In the genomic region with DNA sequence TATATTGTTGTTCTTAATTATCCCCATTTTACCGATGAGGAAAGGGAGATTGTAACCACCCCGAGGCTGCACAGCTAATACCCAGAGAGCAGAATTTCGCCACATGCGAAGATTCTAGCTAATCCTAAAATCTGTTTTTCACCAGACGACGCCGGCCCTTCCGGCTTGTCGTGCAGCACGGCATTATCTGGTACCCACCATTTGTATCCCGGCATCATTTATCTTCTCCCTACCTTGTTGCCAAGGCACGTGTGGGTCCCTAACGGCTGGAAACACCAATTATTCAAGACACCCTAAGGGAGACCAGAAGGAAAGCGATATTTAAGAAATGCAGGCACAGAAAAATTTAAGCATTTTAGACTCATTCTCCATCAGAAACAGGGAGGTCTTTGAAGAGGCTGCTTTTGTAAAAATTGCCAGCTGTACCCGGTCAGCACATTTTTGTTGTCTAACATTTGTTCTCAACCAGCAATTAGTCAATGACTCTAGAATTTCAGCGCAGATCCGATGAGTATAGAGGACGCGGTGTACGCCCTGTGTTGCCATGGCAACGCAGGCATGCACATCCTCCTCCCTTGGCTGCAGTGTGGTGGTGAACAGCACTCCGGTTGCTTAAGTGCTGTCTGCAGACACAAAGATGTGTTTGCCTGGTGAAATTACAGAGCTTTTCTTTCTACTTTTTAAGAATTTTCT, we compare ENCODE assay signal across 9 cellular contexts.
A peak's percentile ranks its signal among the peaks of the same experiment; 100 is the strongest.
DNase-seq lines count a peak whose midpoint lies in the region; ATAC-seq and TF ChIP-seq lines count a peak whose summit lies in the region.
"Had no signal": no experiment of that assay in that cellular context is flagged by ENCODE, and none has a peak within 500 bp of the region (broad histone marks: within the 10 kb centered on the region; RNA-seq: fewer than 3 reads in every experiment).

No MANE protein-coding gene starts in this region.

- peaks cover 3% of the 10 kb centered on the region; the same call in 1 of the 2 replicates for H4K20me1 ChIP-seq in GM23338 (replicated peaks; ENCODE audit: insufficient read depth)

- H3K27me3 Mint-ChIP-seq in GM23338 (ENCODE audit: insufficient read depth, low read depth, poor library complexity) (peaks cover 5% of the 10 kb centered on the region), endothelial cell (ENCODE audit: unreplicated experiment) (no peaks in the 10 kb centered on the region)

- H2BK120ac ChIP-seq in mesenchymal stem cell (ENCODE audit: low read depth, low read length), result no peak overlapping the region

- H3K9me3 ChIP-seq in mesenchymal stem cell (ENCODE audit: control insufficient read depth, low read length) (no peaks in the 10 kb centered on the region), HAP-1 (no peaks in the 10 kb centered on the region)
- H3K9me3 ChIP-seq: ascending aorta had no signal

- peak overlapping the region; percentile 81 for H3K9ac ChIP-seq in mesenchymal stem cell (ENCODE audit: low read length)

- H3K27ac Mint-ChIP-seq in GM23338, result no peak overlapping the region
- H3K27ac Mint-ChIP-seq in endothelial cell (ENCODE audit: unreplicated experiment), result peak overlapping the region; percentile 28

- peaks cover 11% of the 10 kb centered on the region for H3K9me3 Mint-ChIP-seq in GM23338
- H3K9me3 Mint-ChIP-seq in endothelial cell (ENCODE audit: unreplicated experiment), result no peaks in the 10 kb centered on the region

- H3K4me1 ChIP-seq in GM23338 (ENCODE audit: insufficient read depth) (peaks cover 8% of the 10 kb centered on the region; the same call in 1 of the 2 replicates), mesenchymal stem cell (ENCODE audit: control insufficient read depth, insufficient read depth, low read depth, low read length) (peaks cover 3% of the 10 kb centered on the region), HAP-1 (no peaks in the 10 kb centered on the region)
- H3K4me1 ChIP-seq: ascending aorta had no signal

- H3K4me3 ChIP-seq in GM23338, result no peak overlapping the region
- H3K4me3 ChIP-seq in mesenchymal stem cell (ENCODE audit: insufficient read depth in 1 of 2, low read depth in 1 of 2, low read length in 2 of 2), result peak overlapping the region in 1 of 2 experiments; percentile 33
- no peak overlapping the region for H3K4me3 ChIP-seq in HAP-1
- H3K4me3 ChIP-seq: ascending aorta had no signal

- no peak overlapping the region for H3K23ac ChIP-seq in mesenchymal stem cell (ENCODE audit: low read length in 2 of 2)

- DNase-seq in GM23338 (ENCODE audit: low spot score), result peak; percentile 83
- peak; percentile 55 to 75 for DNase-seq in NCI-H526 (lab: John Stamatoyannopoulos, UW)
- peak; percentile 24 for DNase-seq in endothelial cell (ENCODE audit: low spot score)
- peak; percentile 93 for DNase-seq in mesenchymal stem cell
- no peak for DNase-seq in HAP-1 (ENCODE audit: low spot score in 2 of 2)
- DNase-seq in stimulated activated CD4-positive, alpha-beta T cell treated with anti-CD3 and anti-CD28 coated beads, Interleukin-4, amount 100 ng/mL, for 1 hour, result no peak

- H3K4me1 Mint-ChIP-seq in GM23338, result peaks cover 29% of the 10 kb centered on the region
- no peaks in the 10 kb centered on the region for H3K4me1 Mint-ChIP-seq in endothelial cell (ENCODE audit: unreplicated experiment)

- no peak overlapping the region for H3K4ac ChIP-seq in mesenchymal stem cell (ENCODE audit: low read depth in 1 of 2, low read length in 2 of 2)

- TF ChIP-seq CTCF in GM23338 (conservative IDR thresholded peaks at IDR 0.05; ENCODE audit: low read depth in 2 of 2) (no peak), endothelial cell (IDR thresholded peaks at IDR 0.05; ENCODE audit: unreplicated experiment) (no peak)

- no peaks in the 10 kb centered on the region for H3K36me3 ChIP-seq in GM23338 (ENCODE audit: insufficient read depth)
- H3K36me3 ChIP-seq in mesenchymal stem cell (ENCODE audit: control insufficient read depth in 1 of 2, insufficient read depth in 2 of 2, low read depth in 1 of 2, low read length in 2 of 2), result peaks cover 0 to 3% of the 10 kb centered on the region in 2 experiments
- no peaks in the 10 kb centered on the region for H3K36me3 ChIP-seq in HAP-1 (replicated peaks)
- H3K36me3 ChIP-seq: ascending aorta had no signal

- H3K27me3 ChIP-seq in GM23338 (ENCODE audit: insufficient read depth) (no peaks in the 10 kb centered on the region), mesenchymal stem cell (ENCODE audit: control insufficient read depth in 1 of 2, insufficient read depth in 1 of 2, low read length in 2 of 2) (no peaks in the 10 kb centered on the region), HAP-1 (ENCODE audit: low read depth) (no peaks in the 10 kb centered on the region)
- H3K27me3 ChIP-seq: ascending aorta had no signal

- H4K91ac ChIP-seq in mesenchymal stem cell (ENCODE audit: low read length), result no peak overlapping the region

- H2BK5ac ChIP-seq in mesenchymal stem cell (ENCODE audit: low read depth, low read length, poor library complexity, severe bottlenecking), result no peak overlapping the region

- no peak overlapping the region for H3K14ac ChIP-seq in mesenchymal stem cell (ENCODE audit: low read length in 2 of 2)

- no peak overlapping the region for H2BK12ac ChIP-seq in mesenchymal stem cell (ENCODE audit: low read length in 2 of 2)

- H2AFZ ChIP-seq in GM23338 (no peak overlapping the region), mesenchymal stem cell (ENCODE audit: low read depth, low read length) (no peak overlapping the region)

- H3K4me3 Mint-ChIP-seq in GM23338, result no peak overlapping the region; the same call in 2 of the 3 replicates
- no peak overlapping the region for H3K4me3 Mint-ChIP-seq in endothelial cell (ENCODE audit: unreplicated experiment)

- 78% methylated on average over 21 of the region's 22 CpGs for WGBS in mesenchymal stem cell

- in situ Hi-C loops in HAP-1 (cut with MboI; ENCODE audit: low sequenced_read_pairs), result no loop called here

- no peaks in the 10 kb centered on the region for H3F3A ChIP-seq in GM23338 (replicated peaks; ENCODE audit: low read depth)

- H3K18ac ChIP-seq in mesenchymal stem cell (ENCODE audit: low read depth in 1 of 2, low read length in 2 of 2), result no peak overlapping the region

- H3K79me1 ChIP-seq in mesenchymal stem cell (replicated peaks; ENCODE audit: low read length, poor library complexity, severe bottlenecking), result peaks cover 56% of the 10 kb centered on the region

- peaks cover 19% of the 10 kb centered on the region for H3K36me3 Mint-ChIP-seq in GM23338 (ENCODE audit: low read depth)
- H3K36me3 Mint-ChIP-seq in endothelial cell (ENCODE audit: low read depth, unreplicated experiment), result peaks cover 16% of the 10 kb centered on the region

- peak; percentile 89 for ATAC-seq in GM23338
- ATAC-seq in GM21515 (IDR thresholded peaks at IDR 0.05; ENCODE audit: unreplicated experiment), result no peak
- ATAC-seq in GM21390 (IDR thresholded peaks at IDR 0.05; ENCODE audit: unreplicated experiment), result no peak

- H2BK15ac ChIP-seq in mesenchymal stem cell (ENCODE audit: low read depth, poor library complexity, severe bottlenecking), result no peak overlapping the region

- H3K9me2 ChIP-seq in GM23338 (ENCODE audit: insufficient read depth), result no peaks in the 10 kb centered on the region

- H2AK5ac ChIP-seq in mesenchymal stem cell (ENCODE audit: low read length, severe bottlenecking), result no peak overlapping the region

- H3K4me2 ChIP-seq in GM23338 (no peak overlapping the region), mesenchymal stem cell (ENCODE audit: low read length, poor library complexity, severe bottlenecking) (no peak overlapping the region)

- H4K8ac ChIP-seq in mesenchymal stem cell (ENCODE audit: low read length), result no peak overlapping the region

- 0 out of 2 replicates have a peak overlapping the region, but pooled peaks have one; percentile 51 for H3K27ac ChIP-seq in GM23338 (ENCODE audit: low read depth)
- no peak overlapping the region for H3K27ac ChIP-seq in mesenchymal stem cell (ENCODE audit: low read length, poor library complexity, severe bottlenecking)
- H3K27ac ChIP-seq: ascending aorta had no signal

- peaks cover 82% of the 10 kb centered on the region for H3K79me2 ChIP-seq in GM23338 (replicated peaks; ENCODE audit: insufficient read depth)

TF ChIP-seq in GM23338, 12 proteins besides CTCF, POLR2A, EP300 and RAD21 (continues in another document):
- TF ChIP-seq STAT1 (IDR thresholded peaks at IDR 0.05; ENCODE audit: unreplicated experiment) (no peak), NANOG (IDR thresholded peaks at IDR 0.05; ENCODE audit: borderline replicate concordance) (no peak), JUNB (IDR thresholded peaks at IDR 0.05; ENCODE audit: unreplicated experiment) (no peak), CREB1 (CRISPR knock-in tag; IDR thresholded peaks at IDR 0.05; ENCODE audit: low read depth) (no peak), ZNF114 (CRISPR knock-in tag; IDR thresholded peaks at IDR 0.05) (no peak)
- TF ChIP-seq, protein P1, sequence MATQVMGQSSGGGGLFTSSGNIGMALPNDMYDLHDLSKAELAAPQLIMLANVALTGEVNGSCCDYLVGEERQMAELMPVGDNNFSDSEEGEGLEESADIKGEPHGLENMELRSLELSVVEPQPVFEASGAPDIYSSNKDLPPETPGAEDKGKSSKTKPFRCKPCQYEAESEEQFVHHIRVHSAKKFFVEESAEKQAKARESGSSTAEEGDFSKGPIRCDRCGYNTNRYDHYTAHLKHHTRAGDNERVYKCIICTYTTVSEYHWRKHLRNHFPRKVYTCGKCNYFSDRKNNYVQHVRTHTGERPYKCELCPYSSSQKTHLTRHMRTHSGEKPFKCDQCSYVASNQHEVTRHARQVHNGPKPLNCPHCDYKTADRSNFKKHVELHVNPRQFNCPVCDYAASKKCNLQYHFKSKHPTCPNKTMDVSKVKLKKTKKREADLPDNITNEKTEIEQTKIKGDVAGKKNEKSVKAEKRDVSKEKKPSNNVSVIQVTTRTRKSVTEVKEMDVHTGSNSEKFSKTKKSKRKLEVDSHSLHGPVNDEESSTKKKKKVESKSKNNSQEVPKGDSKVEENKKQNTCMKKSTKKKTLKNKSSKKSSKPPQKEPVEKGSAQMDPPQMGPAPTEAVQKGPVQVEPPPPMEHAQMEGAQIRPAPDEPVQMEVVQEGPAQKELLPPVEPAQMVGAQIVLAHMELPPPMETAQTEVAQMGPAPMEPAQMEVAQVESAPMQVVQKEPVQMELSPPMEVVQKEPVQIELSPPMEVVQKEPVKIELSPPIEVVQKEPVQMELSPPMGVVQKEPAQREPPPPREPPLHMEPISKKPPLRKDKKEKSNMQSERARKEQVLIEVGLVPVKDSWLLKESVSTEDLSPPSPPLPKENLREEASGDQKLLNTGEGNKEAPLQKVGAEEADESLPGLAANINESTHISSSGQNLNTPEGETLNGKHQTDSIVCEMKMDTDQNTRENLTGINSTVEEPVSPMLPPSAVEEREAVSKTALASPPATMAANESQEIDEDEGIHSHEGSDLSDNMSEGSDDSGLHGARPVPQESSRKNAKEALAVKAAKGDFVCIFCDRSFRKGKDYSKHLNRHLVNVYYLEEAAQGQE (IDR thresholded peaks at IDR 0.05; ENCODE audit: unreplicated experiment), result no peak

Comparison
In these comparisons a context has a peak if more than half of its experiments do, and no peak if none do; other contexts are left out.
1. DNase-seq: peak in GM23338 (single experiment), NCI-H526 (2 of 2), endothelial cell (single experiment) and mesenchymal stem cell (single experiment); none in HAP-1 (0 of 2) and stimulated activated CD4-positive, alpha-beta T cell treated with anti-CD3 and anti-CD28 coated beads, Interleukin-4, amount 100 ng/mL, for 1 hour (single experiment).